ENCODE assay signal across 11 cellular contexts in genomic region chr6:39451831-39452230, GRCh38.
DNase-seq lines count a peak whose midpoint lies in the region; ATAC-seq, FAIRE-seq and TF ChIP-seq lines count a peak whose summit lies in the region.
"Had no signal": no experiment of that assay in that cellular context is flagged by ENCODE, and none has a peak within 500 bp of the region (broad histone marks: within the 10 kb centered on the region; RNA-seq: fewer than 3 reads in every experiment).

No MANE protein-coding gene starts in this region.

- no peaks in the 10 kb centered on the region for H3K23me2 ChIP-seq in H1 (ENCODE audit: low read depth, low read length)

- H4K5ac ChIP-seq in H1 (ENCODE audit: insufficient read length, low read depth, low read length), result no peak overlapping the region

- no peak overlapping the region for H3K4me2 ChIP-seq in H1 (ENCODE audit: insufficient read depth in 1 of 2, low read depth in 2 of 2, low read length in 2 of 2)
- no peak overlapping the region for H3K4me2 ChIP-seq in trophoblast cell (ENCODE audit: low read length)

- TF ChIP-seq POLR2A in H1 (IDR thresholded peaks at IDR 0.05; ENCODE audit: control extremely low read depth in 1 of 2, low read depth in 2 of 2, low read length in 2 of 2), result no peak

- no peak overlapping the region for H3K14ac ChIP-seq in H1 (ENCODE audit: insufficient read length)
- no peak overlapping the region for H3K14ac ChIP-seq in trophoblast cell (ENCODE audit: low read length)

- H3K56ac ChIP-seq in H1 (replicated peaks; ENCODE audit: insufficient read length, low read depth, low read length), result no peak overlapping the region

- no peaks in the 10 kb centered on the region for H3K79me2 ChIP-seq in H1 (ENCODE audit: control insufficient read depth in 1 of 2, insufficient read depth in 2 of 2, low read length in 2 of 2)
- no peaks in the 10 kb centered on the region for H3K79me2 ChIP-seq in trophoblast cell (ENCODE audit: control insufficient read depth, insufficient read depth, low read length, poor library complexity)

- H3K27ac Mint-ChIP-seq in activated T-cell treated with anti-CD3 and anti-CD28 coated beads, Interleukin-2, amount 50 U/mL, for 72 hours, result no peak overlapping the region
- no peak overlapping the region for H3K27ac Mint-ChIP-seq in naive thymus-derived CD4-positive, alpha-beta T cell
- no peak overlapping the region for H3K27ac Mint-ChIP-seq in CD4-positive, alpha-beta T cell
- H3K27ac Mint-ChIP-seq: CD4-positive, CD25-positive, alpha-beta regulatory T cell had no signal

- H3K4ac ChIP-seq in H1 (replicated peaks; ENCODE audit: insufficient read length, low read depth, low read length) (no peak overlapping the region), trophoblast cell (ENCODE audit: low read depth, low read length) (no peak overlapping the region)

- intact Hi-C loops in naive thymus-derived CD4-positive, alpha-beta T cell (cut with micrococcal nuclease), result no loop called here
- intact Hi-C loops in left lung (cut with DNase I), result no loop called here
- intact Hi-C loops in CD4-positive, alpha-beta T cell (cut with DNase I, micrococcal nuclease), result no loop called here

- H3K9me3 Mint-ChIP-seq in activated T-cell treated with anti-CD3 and anti-CD28 coated beads, Interleukin-2, amount 50 U/mL, for 72 hours, result peaks cover 4 to 5% of the 10 kb centered on the region in 2 donors
- H3K9me3 Mint-ChIP-seq in naive thymus-derived CD4-positive, alpha-beta T cell, result peaks cover 0 to 16% (median 7%) of the 10 kb centered on the region in 11 donors
- no peaks in the 10 kb centered on the region for H3K9me3 Mint-ChIP-seq in CD4-positive, alpha-beta T cell

- no peak overlapping the region for H3K4me3 ChIP-seq in H1 (ENCODE audit: extremely low read depth in 1 of 4, insufficient read depth in 2 of 4, low read depth in 3 of 4, low read length in 4 of 4)
- no peak overlapping the region for H3K4me3 ChIP-seq in trophoblast cell (ENCODE audit: low read depth, low read length)
- no peak overlapping the region for H3K4me3 ChIP-seq in naive thymus-derived CD4-positive, alpha-beta T cell (ENCODE audit: low read length)
- H3K4me3 ChIP-seq in left lung, result no peak overlapping the region

- ATAC-seq in activated T-cell treated with anti-CD3 and anti-CD28 coated beads, Interleukin-2, amount 50 U/mL, for 72 hours (replicated peaks in 1 of 2), result no peak
- ATAC-seq in naive thymus-derived CD4-positive, alpha-beta T cell, result no peak
- ATAC-seq in left lung, result no peak
- ATAC-seq in CD4-positive, alpha-beta T cell (ENCODE audit: poor library complexity), result no peak

- H3K27me3 Mint-ChIP-seq in activated T-cell treated with anti-CD3 and anti-CD28 coated beads, Interleukin-2, amount 50 U/mL, for 72 hours (ENCODE audit: low read depth), result peaks cover 41% of the 10 kb centered on the region
- peaks cover 0 to 49% (median 40%) of the 10 kb centered on the region in 5 donors for H3K27me3 Mint-ChIP-seq in naive thymus-derived CD4-positive, alpha-beta T cell
- H3K27me3 Mint-ChIP-seq in CD4-positive, alpha-beta T cell, result peaks cover 47% of the 10 kb centered on the region

- no peak overlapping the region for H2AFZ ChIP-seq in H1 (ENCODE audit: low read length)
- H2AFZ ChIP-seq in trophoblast cell (ENCODE audit: insufficient read depth, low read length, poor library complexity), result no peak overlapping the region

- no peak overlapping the region for H3K27ac ChIP-seq in H1 (ENCODE audit: low read depth, low read length)
- H3K27ac ChIP-seq in trophoblast cell (ENCODE audit: low read depth, low read length), result no peak overlapping the region
- no peak overlapping the region for H3K27ac ChIP-seq in naive thymus-derived CD4-positive, alpha-beta T cell (ENCODE audit: low read depth, low read length)
- H3K27ac ChIP-seq in left lung, result no peak overlapping the region
- no peak overlapping the region for H3K27ac ChIP-seq in CD4-positive, alpha-beta T cell (ENCODE audit: low read depth, low read length)

- H3K4me1 ChIP-seq in H1 (replicated peaks in 1 of 4; ENCODE audit: control insufficient read depth in 3 of 4, insufficient read depth in 4 of 4, low read length in 3 of 4), result no peaks in the 10 kb centered on the region
- H3K4me1 ChIP-seq in trophoblast cell (ENCODE audit: control insufficient read depth in 1 of 2, insufficient read depth in 2 of 2, low read length in 2 of 2), result peaks cover 0 to 4% of the 10 kb centered on the region in 2 experiments
- H3K4me1 ChIP-seq in naive thymus-derived CD4-positive, alpha-beta T cell (ENCODE audit: control insufficient read depth in 2 of 2, insufficient read depth in 2 of 2, low read length in 2 of 2), result no peaks in the 10 kb centered on the region
- H3K4me1 ChIP-seq in left lung, result no peaks in the 10 kb centered on the region

- H3K23ac ChIP-seq in H1 (ENCODE audit: insufficient read length) (no peak overlapping the region), trophoblast cell (ENCODE audit: low read length) (no peak overlapping the region)

- WGBS in H1 (ENCODE audit: extremely low coverage in 1 of 2, insufficient coverage in 1 of 2, insufficient read length in 1 of 2, insufficient replicate concordance in 2 of 2, low coverage in 1 of 2, low lambda C conversion rate in 2 of 2, missing lambda C conversion rate in 1 of 2), 2 experiments, result 43% methylated on average over 2 of the region's 2 CpGs; no CpG with 5 or more reads in 1 of the 2 experiments
- no CpG with 5 or more reads among the region's 2 CpGs for WGBS in trophoblast cell (ENCODE audit: extremely low coverage, insufficient coverage, insufficient read length)

- no peak overlapping the region for H2BK15ac ChIP-seq in H1 (ENCODE audit: low read length)

- H2BK12ac ChIP-seq in H1 (ENCODE audit: low read depth, low read length) (no peak overlapping the region), trophoblast cell (ENCODE audit: low read length) (no peak overlapping the region)

- no peak overlapping the region for H4K8ac ChIP-seq in H1 (ENCODE audit: extremely low read depth, insufficient read depth, low read length)
- H4K8ac ChIP-seq in trophoblast cell (ENCODE audit: low read depth, low read length), result no peak overlapping the region

- H3K36me3 Mint-ChIP-seq in activated T-cell treated with anti-CD3 and anti-CD28 coated beads, Interleukin-2, amount 50 U/mL, for 72 hours (ENCODE audit: insufficient read depth in 2 of 2), result peaks cover 3 to 5% of the 10 kb centered on the region in 2 donors
- peaks cover 0 to 7% (median 6%) of the 10 kb centered on the region in 5 donors for H3K36me3 Mint-ChIP-seq in naive thymus-derived CD4-positive, alpha-beta T cell
- no peaks in the 10 kb centered on the region for H3K36me3 Mint-ChIP-seq in CD4-positive, alpha-beta T cell (ENCODE audit: low read depth)
- H3K36me3 Mint-ChIP-seq: CD4-positive, CD25-positive, alpha-beta regulatory T cell had no signal

- no peak overlapping the region for H3K4me3 Mint-ChIP-seq in activated T-cell treated with anti-CD3 and anti-CD28 coated beads, Interleukin-2, amount 50 U/mL, for 72 hours
- no peak overlapping the region for H3K4me3 Mint-ChIP-seq in naive thymus-derived CD4-positive, alpha-beta T cell
- H3K4me3 Mint-ChIP-seq in CD4-positive, alpha-beta T cell, result no peak overlapping the region
- H3K4me3 Mint-ChIP-seq: CD4-positive, CD25-positive, alpha-beta regulatory T cell had no signal

- H2AK5ac ChIP-seq in H1 (ENCODE audit: low read depth, low read length) (no peak overlapping the region), trophoblast cell (ENCODE audit: low read length) (no peak overlapping the region)

- POLR2A ChIA-PET in H1 (lab: Charles Lee; ENCODE audit: partially characterized antibody), result interaction anchor here (1.3 kb wide), 1 partner anchor 11 kb away, joined by 3 read pairs; no protein-coding TSS in a partner anchor
- POLR2A ChIA-PET in naive thymus-derived CD4-positive, alpha-beta T cell (lab: Charles Lee), result no interaction called here
- POLR2A ChIA-PET in CD4-positive, alpha-beta T cell (lab: Charles Lee), result no interaction called here

- TF ChIP-seq RAD21 in H1 (IDR thresholded peaks at IDR 0.05 in 1 of 2, conservative IDR thresholded peaks at IDR 0.05 in 1 of 2; ENCODE audit: low read depth in 2 of 2, low read length in 2 of 2), result peak; percentile 51 to 64

- H3K36me3 ChIP-seq in H1 (ENCODE audit: control insufficient read depth in 2 of 4, insufficient read depth in 4 of 4, low read length in 3 of 4), result no peaks in the 10 kb centered on the region; a peak in 1 of 8 replicates
- no peaks in the 10 kb centered on the region for H3K36me3 ChIP-seq in trophoblast cell (ENCODE audit: control insufficient read depth in 1 of 2, insufficient read depth in 2 of 2, low read length in 2 of 2)
- H3K36me3 ChIP-seq in naive thymus-derived CD4-positive, alpha-beta T cell (ENCODE audit: control insufficient read depth in 2 of 3, insufficient read depth in 3 of 3, low read length in 3 of 3), result no peaks in the 10 kb centered on the region
- H3K36me3 ChIP-seq in left lung, result no peaks in the 10 kb centered on the region

- no peaks in the 10 kb centered on the region for H3K79me1 ChIP-seq in H1 (ENCODE audit: low read depth, low read length)
- no peaks in the 10 kb centered on the region for H3K79me1 ChIP-seq in trophoblast cell (ENCODE audit: low read length)

- H2BK5ac ChIP-seq in H1 (ENCODE audit: low read depth, low read length) (no peak overlapping the region), trophoblast cell (ENCODE audit: low read depth, low read length, poor library complexity) (no peak overlapping the region)

- H3K4me1 Mint-ChIP-seq in activated T-cell treated with anti-CD3 and anti-CD28 coated beads, Interleukin-2, amount 50 U/mL, for 72 hours (ENCODE audit: low read depth), result peaks cover 9% of the 10 kb centered on the region
- no peaks in the 10 kb centered on the region for H3K4me1 Mint-ChIP-seq in naive thymus-derived CD4-positive, alpha-beta T cell
- H3K4me1 Mint-ChIP-seq in CD4-positive, alpha-beta T cell (ENCODE audit: low read depth), result no peaks in the 10 kb centered on the region
- H3K4me1 Mint-ChIP-seq: CD4-positive, CD25-positive, alpha-beta regulatory T cell had no signal

- no peaks in the 10 kb centered on the region for H4K20me1 ChIP-seq in H1 (replicated peaks in 1 of 2; ENCODE audit: control insufficient read depth in 1 of 2, insufficient read depth in 2 of 2, low read length in 2 of 2)

- H3K18ac ChIP-seq in H1 (ENCODE audit: extremely low read depth, low read length) (no peak overlapping the region), trophoblast cell (ENCODE audit: low read length) (no peak overlapping the region)

- no peaks in the 10 kb centered on the region for H3K27me3 ChIP-seq in H1 (replicated peaks in 1 of 4; ENCODE audit: control insufficient read depth in 3 of 4, extremely low read depth in 1 of 4, insufficient read depth in 3 of 4, low read length in 3 of 4)
- no peaks in the 10 kb centered on the region for H3K27me3 ChIP-seq in trophoblast cell (ENCODE audit: insufficient read depth, low read length)
- H3K27me3 ChIP-seq in naive thymus-derived CD4-positive, alpha-beta T cell (ENCODE audit: control insufficient read depth in 2 of 2, insufficient read depth in 2 of 2, low read length in 2 of 2), result no peaks in the 10 kb centered on the region
- no peaks in the 10 kb centered on the region for H3K27me3 ChIP-seq in left lung
- H3K27me3 ChIP-seq in CD4-positive, alpha-beta T cell (ENCODE audit: control insufficient read depth, insufficient read depth, low read length), result peaks cover 10% of the 10 kb centered on the region

- H3K9ac ChIP-seq in H1 (replicated peaks in 1 of 4; ENCODE audit: extremely low read depth in 1 of 4, low read depth in 3 of 4, low read length in 3 of 4) (no peak overlapping the region), trophoblast cell (ENCODE audit: low read length) (no peak overlapping the region)

- FAIRE-seq in H1 (lab: Jason Lieb, UNC), result no peak

- CTCF ChIA-PET in H1 (lab: Charles Lee; ENCODE audit: partially characterized antibody), result interaction anchor here (0.7 to 4.1 kb wide), 14 partner anchors 9 to 444 kb away, joined by 3 to 18 read pairs (median 3); partner anchors contain the start of gene DAAM2
- CTCF ChIA-PET in naive thymus-derived CD4-positive, alpha-beta T cell (lab: Charles Lee), result no interaction called here
- CTCF ChIA-PET in CD4-positive, alpha-beta T cell (lab: Charles Lee), result no interaction called here

- peak; percentile 22 to 24 for DNase-seq in activated T-cell treated with anti-CD3 and anti-CD28 coated beads, Interleukin-2, amount 50 U/mL, for 48 hours
- DNase-seq in activated T-cell treated with anti-CD3 and anti-CD28 coated beads, Interleukin-2, amount 50 U/mL, for 72 hours, result no peak
- DNase-seq in H1 (ENCODE audit: low read depth in 1 of 2, low spot score in 2 of 2), result peak; percentile 15 to 67
- peak; percentile 3 to 57 for DNase-seq in trophoblast cell
- DNase-seq in naive thymus-derived CD4-positive, alpha-beta T cell, result no peak
- DNase-seq in left lung, result no peak
- no peak for DNase-seq in CD4-positive, alpha-beta T cell
- DNase-seq: activated gamma-delta T cell treated with Interleukin-2 at 50 U/mL for 16 hours, NCI-H1694 treated with DMSO at 0.1 percent for 48 hours had no signal

- peak; percentile 50; the same call in 1 of the 2 replicates for TF ChIP-seq CTCF in LNCAP (IDR thresholded peaks at IDR 0.05)
- TF ChIP-seq CTCF in H1 (IDR thresholded peaks at IDR 0.05; ENCODE audit: control extremely low read depth in 1 of 3, insufficient read depth in 1 of 3, low read depth in 1 of 3, low read length in 3 of 3), result peak; percentile 45 to 81 (median 54)
- TF ChIP-seq CTCF in left lung (IDR thresholded peaks at IDR 0.05), result no peak
- TF ChIP-seq CTCF in CD4-positive, alpha-beta T cell (IDR thresholded peaks at IDR 0.05), result no peak

- TF ChIP-seq EP300 in H1 (IDR thresholded peaks at IDR 0.05; ENCODE audit: borderline replicate concordance in 1 of 2, low read depth in 2 of 2, low read length in 2 of 2), result no peak

- no peak overlapping the region for H2BK20ac ChIP-seq in H1 (ENCODE audit: low read length)

- no peak overlapping the region for H4K12ac ChIP-seq in trophoblast cell (ENCODE audit: low read depth, low read length)

- H2BK120ac ChIP-seq in H1 (replicated peaks; ENCODE audit: low read depth, low read length), result no peak overlapping the region
- no peak overlapping the region for H2BK120ac ChIP-seq in trophoblast cell (ENCODE audit: insufficient read depth, low read length, poor library complexity)

- H4K91ac ChIP-seq in H1 (replicated peaks; ENCODE audit: insufficient read length, low read length) (no peak overlapping the region), trophoblast cell (ENCODE audit: low read depth, low read length) (no peak overlapping the region)

- 0 out of 4 replicates have a peak, but pooled peaks cover 0 to 2% of the 10 kb centered on the region in 2 experiments for H3K9me3 ChIP-seq in H1 (ENCODE audit: insufficient read depth in 2 of 2, low read depth in 1 of 2, low read length in 1 of 2)
- H3K9me3 ChIP-seq in trophoblast cell (ENCODE audit: insufficient read depth, low read depth, low read length), result no peaks in the 10 kb centered on the region
- no peaks in the 10 kb centered on the region for H3K9me3 ChIP-seq in naive thymus-derived CD4-positive, alpha-beta T cell (ENCODE audit: control insufficient read depth in 2 of 3, low read length in 3 of 3)
- H3K9me3 ChIP-seq in left lung, result peaks cover 0 to 6% of the 10 kb centered on the region in 2 donors
- no peaks in the 10 kb centered on the region for H3K9me3 ChIP-seq in CD4-positive, alpha-beta T cell (ENCODE audit: control insufficient read depth, low read length)

Comparison
In these comparisons a context has a peak if more than half of its experiments do, and no peak if none do; other contexts are left out.
1. DNase-seq: peak in activated T-cell treated with anti-CD3 and anti-CD28 coated beads, Interleukin-2, amount 50 U/mL, for 48 hours (2 of 2), H1 (2 of 2) and trophoblast cell (2 of 2); none in activated T-cell treated with anti-CD3 and anti-CD28 coated beads, Interleukin-2, amount 50 U/mL, for 72 hours (0 of 2), naive thymus-derived CD4-positive, alpha-beta T cell (0 of 9), left lung (0 of 2) and CD4-positive, alpha-beta T cell (0 of 10).
2. CTCF ChIP-seq: peak in LNCAP (single experiment) and H1 (3 of 3); none in left lung (0 of 2) and CD4-positive, alpha-beta T cell (single experiment).